ENCODE assay signal across 1 cellular context in the genomic region with DNA sequence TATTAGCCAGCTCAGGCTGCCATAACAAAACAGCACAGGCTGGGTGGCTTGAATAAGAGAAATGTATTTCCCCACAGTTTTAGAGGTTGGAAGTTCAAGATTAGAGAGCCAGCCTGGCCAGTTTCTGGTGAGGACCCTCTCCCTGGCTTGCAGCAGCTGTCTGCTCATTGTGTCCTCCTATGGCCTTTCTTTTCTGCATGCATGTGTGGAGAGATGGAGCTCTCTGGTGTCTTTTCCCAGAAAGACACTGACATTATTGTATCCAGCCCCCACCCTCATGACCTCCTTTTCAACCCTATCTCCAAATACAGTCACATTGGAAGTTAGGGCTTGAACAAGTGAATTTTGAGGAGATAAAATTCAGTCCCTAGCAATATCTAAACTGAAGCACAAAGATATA.
TF ChIP-seq lines count a peak whose summit lies in the region.

No MANE protein-coding gene starts in this region.

TF ChIP-seq in H1, 55 proteins besides CTCF, POLR2A, EP300 and RAD21 (continued from another document):
- TF ChIP-seq ATF2 (IDR thresholded peaks at IDR 0.05; ENCODE audit: low read length) (no peak), FOSL1 (IDR thresholded peaks at IDR 0.05; ENCODE audit: insufficient read depth, low read depth, low read length) (no peak), CBX5 (IDR thresholded peaks at IDR 0.05; ENCODE audit: low read depth, low read length) (no peak), EGR1 (IDR thresholded peaks at IDR 0.05; ENCODE audit: borderline replicate concordance, low read depth, low read length) (no peak), TAF1 (IDR thresholded peaks at IDR 0.05; ENCODE audit: low read depth, low read length) (no peak), POU5F1 (IDR thresholded peaks at IDR 0.05; ENCODE audit: low read depth, low read length) (no peak), SIX5 (IDR thresholded peaks at IDR 0.05; ENCODE audit: low read depth, low read length) (no peak), ZNF274 (IDR thresholded peaks at IDR 0.05; ENCODE audit: borderline replicate concordance, extremely low read depth, low read length) (no peak), GABPA (IDR thresholded peaks at IDR 0.05; ENCODE audit: borderline replicate concordance, insufficient read depth, low read length) (no peak)
